Comparison of ENCODE assay signal across 1 cellular context in the genomic region with DNA sequence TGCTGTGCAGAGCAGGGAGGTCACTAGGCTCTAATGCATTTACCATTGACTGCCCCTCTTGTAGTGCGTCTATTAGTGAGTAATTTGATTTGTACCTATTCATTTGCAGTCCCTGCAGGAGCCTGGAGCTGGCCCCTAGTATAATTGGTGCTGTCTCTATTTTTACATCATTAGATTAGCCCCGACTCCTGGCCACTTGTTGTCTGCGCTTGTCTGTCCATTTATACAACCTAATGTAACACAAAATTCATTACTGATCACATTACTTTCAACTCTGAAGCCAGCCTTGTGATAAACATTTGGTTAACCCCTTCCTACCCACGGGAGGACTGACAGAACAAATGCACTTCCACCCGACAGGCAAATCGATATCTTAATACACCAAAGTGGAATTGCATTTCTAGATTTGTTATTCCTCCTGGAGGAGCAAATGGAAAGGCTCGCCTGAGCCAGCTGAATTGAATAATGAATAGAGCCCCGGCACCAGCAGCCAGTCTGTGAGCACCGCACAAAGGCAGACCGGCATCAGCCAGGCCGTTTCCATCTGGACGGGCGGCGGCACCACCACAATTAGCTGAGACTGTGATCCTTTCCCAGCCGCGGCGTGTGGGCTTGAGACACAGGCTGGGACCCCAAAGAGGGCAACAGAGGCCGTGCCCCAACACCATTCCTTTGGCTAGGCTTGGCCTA.
TF ChIP-seq lines count a peak whose summit lies in the region.

No MANE protein-coding gene starts in this region.

TF ChIP-seq in IMR-90, 13 proteins besides CTCF, POLR2A, EP300 and RAD21:
- TF ChIP-seq BHLHE40 (IDR thresholded peaks at IDR 0.05; ENCODE audit: low read depth, low read length) (no peak), CEBPB (IDR thresholded peaks at IDR 0.05; ENCODE audit: low read depth, low read length) (no peak)
- TF ChIP-seq, protein P1, sequence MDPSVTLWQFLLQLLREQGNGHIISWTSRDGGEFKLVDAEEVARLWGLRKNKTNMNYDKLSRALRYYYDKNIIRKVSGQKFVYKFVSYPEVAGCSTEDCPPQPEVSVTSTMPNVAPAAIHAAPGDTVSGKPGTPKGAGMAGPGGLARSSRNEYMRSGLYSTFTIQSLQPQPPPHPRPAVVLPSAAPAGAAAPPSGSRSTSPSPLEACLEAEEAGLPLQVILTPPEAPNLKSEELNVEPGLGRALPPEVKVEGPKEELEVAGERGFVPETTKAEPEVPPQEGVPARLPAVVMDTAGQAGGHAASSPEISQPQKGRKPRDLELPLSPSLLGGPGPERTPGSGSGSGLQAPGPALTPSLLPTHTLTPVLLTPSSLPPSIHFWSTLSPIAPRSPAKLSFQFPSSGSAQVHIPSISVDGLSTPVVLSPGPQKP (IDR thresholded peaks at IDR 0.05; ENCODE audit: borderline replicate concordance, low read depth, low read length) = no peak
TF ChIP-seq in IMR-90: peak in this region for 0.
